12 cellular contexts compared by ENCODE assay signal in the genomic region with DNA sequence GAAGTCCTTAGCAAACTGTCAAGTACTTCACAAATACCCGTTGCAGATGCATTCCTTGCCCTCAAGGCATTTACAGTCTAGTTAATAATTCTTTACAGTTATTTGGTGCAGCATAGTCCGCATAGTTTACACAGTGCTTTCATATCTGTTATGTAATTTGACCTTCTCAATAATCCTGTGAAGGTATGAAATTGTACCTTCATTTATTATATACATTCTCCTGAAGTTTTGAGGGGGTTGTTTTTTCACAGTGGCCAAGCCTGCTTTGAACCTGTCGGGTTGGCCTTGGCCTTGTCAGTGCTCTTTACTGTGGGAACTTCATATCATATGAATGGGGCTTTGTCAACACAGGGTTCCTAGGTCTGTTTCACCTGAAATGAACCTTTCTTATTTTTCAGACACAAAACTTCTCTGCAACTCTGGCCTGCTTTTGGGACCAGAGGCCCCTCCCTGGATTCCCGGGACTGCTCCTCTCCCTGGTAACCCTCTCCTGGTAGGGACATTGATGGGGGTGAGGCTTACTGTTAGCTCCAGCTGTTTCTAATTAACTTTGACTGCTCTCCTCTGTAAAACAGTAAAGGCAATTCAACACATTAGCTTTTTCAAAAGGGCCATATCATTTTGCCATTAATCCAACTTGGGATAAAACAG. TPM values are rescaled to one million over a fixed set of nuclear protein-coding genes. Genes with fewer than 3 reads are reported as not detected.
DNase-seq lines count a peak whose midpoint lies in the region; ATAC-seq and TF ChIP-seq lines count a peak whose summit lies in the region.
"Had no signal": no experiment of that assay in that cellular context is flagged by ENCODE, and none has a peak within 500 bp of the region (broad histone marks: within the 10 kb centered on the region; RNA-seq: fewer than 3 reads in every experiment).

No MANE protein-coding gene starts in this region.

- H3K27ac ChIP-seq in right cardiac atrium (ENCODE audit: low read length) = peak overlapping the region; percentile 89

- WGBS in right cardiac atrium = 62% methylated on average over 4 of the region's 4 CpGs

- H3K27me3 Mint-ChIP-seq in WTC11 (ENCODE audit: low read depth) = no peaks in the 10 kb centered on the region; the same call in 1 of the 2 replicates

- peaks cover 23% of the 10 kb centered on the region for H3K4me1 ChIP-seq in right cardiac atrium (ENCODE audit: control insufficient read depth, insufficient read depth, low read length)
- peaks cover 70% of the 10 kb centered on the region for H3K4me1 ChIP-seq in skeletal muscle satellite cell (ENCODE audit: control insufficient read depth, insufficient read depth, low read length)

- no peaks in the 10 kb centered on the region for H3K36me3 Mint-ChIP-seq in WTC11
- H3K36me3 Mint-ChIP-seq: CD4-positive, CD25-positive, alpha-beta regulatory T cell had no signal

- peak; percentile 64 for ATAC-seq in WTC11
- no peak for ATAC-seq in right cardiac atrium
- no peak for ATAC-seq in activated CD4-positive, CD25-positive, alpha-beta regulatory T cell treated with anti-CD3 and anti-CD28 coated beads, Interleukin-2, amount 50 U/mL, for 24 hours

- H3K4me3 ChIP-seq in right cardiac atrium (ENCODE audit: low read length) (no peak overlapping the region), skeletal muscle satellite cell (ENCODE audit: low read length) (no peak overlapping the region)
- H3K4me3 ChIP-seq: left lung had no signal

- POLR2A ChIA-PET in WTC11 (lab: Charles Lee) = interaction anchor here (0.5 kb wide), 1 partner anchor 1702 kb away, joined by 3 read pairs; no protein-coding TSS in a partner anchor

- no peaks in the 10 kb centered on the region for H3K27me3 ChIP-seq in right cardiac atrium (ENCODE audit: control insufficient read depth, insufficient read depth)
- no peaks in the 10 kb centered on the region for H3K27me3 ChIP-seq in skeletal muscle satellite cell (ENCODE audit: control insufficient read depth, insufficient read depth, low read length)
- H3K27me3 ChIP-seq: left lung had no signal

- intact Hi-C loops in right cardiac atrium (cut with DNase I) = loop anchor here in 2 of 4 donors (10.0 kb wide), 1 partner anchor 56 kb away; no protein-coding TSS in a partner anchor

- CTCF ChIA-PET in WTC11 (lab: Charles Lee) = interaction anchor here (0.9 to 1.3 kb wide), 3 partner anchors 9 to 63 kb away, joined by 3 to 4 read pairs (median 3); no protein-coding TSS in a partner anchor

- DNase-seq in EH (ENCODE audit: low read depth) (peak; percentile 67), WTC11 (ENCODE audit: low spot score) (no peak), right cardiac atrium (no peak), activated T-cell treated with anti-CD3 and anti-CD28 coated beads for 4 hours (no peak), C1 segment of cervical spinal cord (lab: John Stamatoyannopoulos, UW) (no peak)
- no peak for DNase-seq in NK-92 treated with Interleukin-12 subunit alpha and Interleukin-12 subunit beta, amount 100 ng/mL, for 24 hours (lab: John Stamatoyannopoulos, UW)
- DNase-seq: CD4-positive, CD25-positive, alpha-beta regulatory T cell; left lung; NCI-H226; RPMI8226 had no signal

- H3K27ac Mint-ChIP-seq in WTC11 = no peak overlapping the region
- H3K27ac Mint-ChIP-seq: CD4-positive, CD25-positive, alpha-beta regulatory T cell had no signal

- no peak overlapping the region for H3K4me2 ChIP-seq in skeletal muscle satellite cell (ENCODE audit: low read length)

- H3K9ac ChIP-seq in skeletal muscle satellite cell (ENCODE audit: low read depth, low read length) = peak overlapping the region; percentile 67

- H3K9me3 ChIP-seq in right cardiac atrium (ENCODE audit: control insufficient read depth, low read length) = no peaks in the 10 kb centered on the region
- H3K9me3 ChIP-seq in skeletal muscle satellite cell (replicated peaks; ENCODE audit: low read length) = no peaks in the 10 kb centered on the region
- H3K9me3 ChIP-seq: left lung had no signal

- H3K9me3 Mint-ChIP-seq in WTC11 = no peaks in the 10 kb centered on the region

- TF ChIP-seq CTCF in WTC11 (IDR thresholded peaks at IDR 0.05) = no peak

- peaks cover 29% of the 10 kb centered on the region for H3K4me1 Mint-ChIP-seq in WTC11
- H3K4me1 Mint-ChIP-seq: CD4-positive, CD25-positive, alpha-beta regulatory T cell had no signal

- H3K36me3 ChIP-seq in skeletal muscle satellite cell (ENCODE audit: insufficient read depth, low read length) = peaks cover 27% of the 10 kb centered on the region
- H3K36me3 ChIP-seq: left lung had no signal

- no peak overlapping the region for H3K4me3 Mint-ChIP-seq in WTC11
- H3K4me3 Mint-ChIP-seq: CD4-positive, CD25-positive, alpha-beta regulatory T cell had no signal

TF ChIP-seq in WTC11, 78 proteins besides CTCF, POLR2A, EP300 and RAD21 (continues in another document):
- TF ChIP-seq, protein P1, sequence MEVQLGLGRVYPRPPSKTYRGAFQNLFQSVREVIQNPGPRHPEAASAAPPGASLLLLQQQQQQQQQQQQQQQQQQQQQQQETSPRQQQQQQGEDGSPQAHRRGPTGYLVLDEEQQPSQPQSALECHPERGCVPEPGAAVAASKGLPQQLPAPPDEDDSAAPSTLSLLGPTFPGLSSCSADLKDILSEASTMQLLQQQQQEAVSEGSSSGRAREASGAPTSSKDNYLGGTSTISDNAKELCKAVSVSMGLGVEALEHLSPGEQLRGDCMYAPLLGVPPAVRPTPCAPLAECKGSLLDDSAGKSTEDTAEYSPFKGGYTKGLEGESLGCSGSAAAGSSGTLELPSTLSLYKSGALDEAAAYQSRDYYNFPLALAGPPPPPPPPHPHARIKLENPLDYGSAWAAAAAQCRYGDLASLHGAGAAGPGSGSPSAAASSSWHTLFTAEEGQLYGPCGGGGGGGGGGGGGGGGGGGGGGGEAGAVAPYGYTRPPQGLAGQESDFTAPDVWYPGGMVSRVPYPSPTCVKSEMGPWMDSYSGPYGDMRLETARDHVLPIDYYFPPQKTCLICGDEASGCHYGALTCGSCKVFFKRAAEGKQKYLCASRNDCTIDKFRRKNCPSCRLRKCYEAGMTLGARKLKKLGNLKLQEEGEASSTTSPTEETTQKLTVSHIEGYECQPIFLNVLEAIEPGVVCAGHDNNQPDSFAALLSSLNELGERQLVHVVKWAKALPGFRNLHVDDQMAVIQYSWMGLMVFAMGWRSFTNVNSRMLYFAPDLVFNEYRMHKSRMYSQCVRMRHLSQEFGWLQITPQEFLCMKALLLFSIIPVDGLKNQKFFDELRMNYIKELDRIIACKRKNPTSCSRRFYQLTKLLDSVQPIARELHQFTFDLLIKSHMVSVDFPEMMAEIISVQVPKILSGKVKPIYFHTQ (CRISPR knock-in tag; IDR thresholded peaks at IDR 0.05) = no peak
- TF ChIP-seq, protein P2, sequence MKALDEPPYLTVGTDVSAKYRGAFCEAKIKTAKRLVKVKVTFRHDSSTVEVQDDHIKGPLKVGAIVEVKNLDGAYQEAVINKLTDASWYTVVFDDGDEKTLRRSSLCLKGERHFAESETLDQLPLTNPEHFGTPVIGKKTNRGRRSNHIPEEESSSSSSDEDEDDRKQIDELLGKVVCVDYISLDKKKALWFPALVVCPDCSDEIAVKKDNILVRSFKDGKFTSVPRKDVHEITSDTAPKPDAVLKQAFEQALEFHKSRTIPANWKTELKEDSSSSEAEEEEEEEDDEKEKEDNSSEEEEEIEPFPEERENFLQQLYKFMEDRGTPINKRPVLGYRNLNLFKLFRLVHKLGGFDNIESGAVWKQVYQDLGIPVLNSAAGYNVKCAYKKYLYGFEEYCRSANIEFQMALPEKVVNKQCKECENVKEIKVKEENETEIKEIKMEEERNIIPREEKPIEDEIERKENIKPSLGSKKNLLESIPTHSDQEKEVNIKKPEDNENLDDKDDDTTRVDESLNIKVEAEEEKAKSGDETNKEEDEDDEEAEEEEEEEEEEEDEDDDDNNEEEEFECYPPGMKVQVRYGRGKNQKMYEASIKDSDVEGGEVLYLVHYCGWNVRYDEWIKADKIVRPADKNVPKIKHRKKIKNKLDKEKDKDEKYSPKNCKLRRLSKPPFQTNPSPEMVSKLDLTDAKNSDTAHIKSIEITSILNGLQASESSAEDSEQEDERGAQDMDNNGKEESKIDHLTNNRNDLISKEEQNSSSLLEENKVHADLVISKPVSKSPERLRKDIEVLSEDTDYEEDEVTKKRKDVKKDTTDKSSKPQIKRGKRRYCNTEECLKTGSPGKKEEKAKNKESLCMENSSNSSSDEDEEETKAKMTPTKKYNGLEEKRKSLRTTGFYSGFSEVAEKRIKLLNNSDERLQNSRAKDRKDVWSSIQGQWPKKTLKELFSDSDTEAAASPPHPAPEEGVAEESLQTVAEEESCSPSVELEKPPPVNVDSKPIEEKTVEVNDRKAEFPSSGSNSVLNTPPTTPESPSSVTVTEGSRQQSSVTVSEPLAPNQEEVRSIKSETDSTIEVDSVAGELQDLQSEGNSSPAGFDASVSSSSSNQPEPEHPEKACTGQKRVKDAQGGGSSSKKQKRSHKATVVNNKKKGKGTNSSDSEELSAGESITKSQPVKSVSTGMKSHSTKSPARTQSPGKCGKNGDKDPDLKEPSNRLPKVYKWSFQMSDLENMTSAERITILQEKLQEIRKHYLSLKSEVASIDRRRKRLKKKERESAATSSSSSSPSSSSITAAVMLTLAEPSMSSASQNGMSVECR (CRISPR knock-in tag; IDR thresholded peaks at IDR 0.05; ENCODE audit: borderline replicate concordance) = no peak
- no peak for TF ChIP-seq KAT7 (CRISPR knock-in tag; IDR thresholded peaks at IDR 0.05; ENCODE audit: borderline replicate concordance)
- TF ChIP-seq FOXJ3 (CRISPR knock-in tag; IDR thresholded peaks at IDR 0.05; ENCODE audit: borderline replicate concordance) = no peak
- no peak for TF ChIP-seq NFE2L1 (CRISPR knock-in tag; IDR thresholded peaks at IDR 0.05)
- no peak for TF ChIP-seq ATF1 (CRISPR knock-in tag; IDR thresholded peaks at IDR 0.05)
- TF ChIP-seq, protein P3, sequence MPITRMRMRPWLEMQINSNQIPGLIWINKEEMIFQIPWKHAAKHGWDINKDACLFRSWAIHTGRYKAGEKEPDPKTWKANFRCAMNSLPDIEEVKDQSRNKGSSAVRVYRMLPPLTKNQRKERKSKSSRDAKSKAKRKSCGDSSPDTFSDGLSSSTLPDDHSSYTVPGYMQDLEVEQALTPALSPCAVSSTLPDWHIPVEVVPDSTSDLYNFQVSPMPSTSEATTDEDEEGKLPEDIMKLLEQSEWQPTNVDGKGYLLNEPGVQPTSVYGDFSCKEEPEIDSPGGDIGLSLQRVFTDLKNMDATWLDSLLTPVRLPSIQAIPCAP (CRISPR knock-in tag; IDR thresholded peaks at IDR 0.05) = no peak

RNA-seq across cellular contexts. Expression of a gene that starts 9.1 kb away (rescaled TPM):
- total RNA-seq in WTC11 (2021) = 1.0 to 1.5 TPM (median 1.4 TPM) in 3 replicates
- 100 to 1,000 TPM; 813 to 983 (median 905) TPM for total RNA-seq in right cardiac atrium
- polyA plus RNA-seq in right cardiac atrium = 809 TPM
- 29.9 and 36.7 TPM in 2 replicates for total RNA-seq in skeletal muscle satellite cell (2012; rRNA removed)

Comparison
In these comparisons a context has a peak if more than half of its experiments do, and no peak if none do; other contexts are left out.
1. RNA of a gene that starts 9.1 kb away (total RNA-seq): 813 to 983 TPM in right cardiac atrium; 1.0 to 1.5 TPM in WTC11; every median in the first group is over 100 times any median in the second.